In the genomic region with DNA sequence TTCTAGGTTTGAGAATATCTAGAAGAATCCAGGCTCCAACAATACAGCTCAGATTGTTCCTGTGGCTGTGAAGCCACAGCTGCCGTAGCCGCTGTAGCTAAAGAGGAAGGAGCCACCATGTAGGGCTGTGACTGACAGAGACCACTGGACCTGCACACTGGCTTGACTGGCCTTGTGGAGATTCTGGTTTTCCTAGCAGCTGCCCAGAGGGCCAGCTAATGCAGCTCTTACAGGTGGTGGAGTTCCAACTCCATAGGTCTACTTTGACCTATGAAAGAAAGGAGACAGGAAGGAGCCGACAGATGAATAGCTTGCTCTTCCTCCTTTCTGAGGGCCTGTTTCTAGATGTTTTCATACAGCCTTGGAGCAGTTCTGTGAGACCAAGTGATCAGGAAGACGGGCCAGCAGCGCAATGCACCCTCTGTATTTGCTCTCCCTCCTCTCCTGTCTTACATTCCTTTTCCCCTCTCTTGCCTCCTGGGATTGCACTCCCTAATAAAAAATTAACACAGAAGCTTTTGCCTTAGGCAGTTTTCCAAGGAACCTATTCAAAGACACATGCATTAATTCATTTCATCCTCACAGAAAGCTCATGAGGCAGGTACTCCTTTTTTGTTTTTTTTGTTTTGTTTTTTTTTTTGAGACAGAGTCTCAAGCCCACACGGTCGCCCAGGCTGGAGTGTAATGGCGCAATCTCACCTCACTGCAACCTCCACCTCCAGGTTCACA, we compare ENCODE assay signal across 9 cellular contexts.
DNase-seq lines count a peak whose midpoint lies in the region; ATAC-seq lines count a peak whose summit lies in the region.
"Had no signal": no experiment of that assay in that cellular context is flagged by ENCODE, and none has a peak within 500 bp of the region (broad histone marks: within the 10 kb centered on the region; RNA-seq: fewer than 3 reads in every experiment).

No MANE protein-coding gene starts in this region.

- no peak overlapping the region for H3K4me3 Mint-ChIP-seq in memory B cell

- H3K27ac Mint-ChIP-seq in memory B cell: no peak overlapping the region

- DNase-seq in NOMO-1 treated with DMSO at 0.1 percent for 48 hours (lab: John Stamatoyannopoulos, UW; ENCODE audit: unreplicated experiment) (peak; percentile 47), memory B cell (ENCODE audit: low spot score in 2 of 2) (no peak), SW480 (ENCODE audit: low spot score) (no peak), NCI-H446 treated with DMSO at 0.1 percent for 48 hours (lab: John Stamatoyannopoulos, UW) (no peak), NCI-H2081 (lab: John Stamatoyannopoulos, UW) (no peak), DMS79 treated with DMSO at 0.1 percent for 48 hours (lab: John Stamatoyannopoulos, UW) (no peak)

- ATAC-seq in GM18907 (IDR thresholded peaks at IDR 0.05; ENCODE audit: unreplicated experiment): peak; percentile 64
- peak; percentile 48 for ATAC-seq in HG02623 (IDR thresholded peaks at IDR 0.05; ENCODE audit: unreplicated experiment)
- peak; percentile 65 for ATAC-seq in memory B cell (ENCODE audit: low read depth)
- ATAC-seq: gastroesophageal sphincter had no signal

- no peaks in the 10 kb centered on the region for H3K27me3 Mint-ChIP-seq in memory B cell

- peaks cover 7% of the 10 kb centered on the region for H3K4me1 Mint-ChIP-seq in memory B cell

- no peaks in the 10 kb centered on the region for H3K36me3 Mint-ChIP-seq in memory B cell

- H3K9me3 Mint-ChIP-seq in memory B cell: no peaks in the 10 kb centered on the region
